In the genomic region with DNA sequence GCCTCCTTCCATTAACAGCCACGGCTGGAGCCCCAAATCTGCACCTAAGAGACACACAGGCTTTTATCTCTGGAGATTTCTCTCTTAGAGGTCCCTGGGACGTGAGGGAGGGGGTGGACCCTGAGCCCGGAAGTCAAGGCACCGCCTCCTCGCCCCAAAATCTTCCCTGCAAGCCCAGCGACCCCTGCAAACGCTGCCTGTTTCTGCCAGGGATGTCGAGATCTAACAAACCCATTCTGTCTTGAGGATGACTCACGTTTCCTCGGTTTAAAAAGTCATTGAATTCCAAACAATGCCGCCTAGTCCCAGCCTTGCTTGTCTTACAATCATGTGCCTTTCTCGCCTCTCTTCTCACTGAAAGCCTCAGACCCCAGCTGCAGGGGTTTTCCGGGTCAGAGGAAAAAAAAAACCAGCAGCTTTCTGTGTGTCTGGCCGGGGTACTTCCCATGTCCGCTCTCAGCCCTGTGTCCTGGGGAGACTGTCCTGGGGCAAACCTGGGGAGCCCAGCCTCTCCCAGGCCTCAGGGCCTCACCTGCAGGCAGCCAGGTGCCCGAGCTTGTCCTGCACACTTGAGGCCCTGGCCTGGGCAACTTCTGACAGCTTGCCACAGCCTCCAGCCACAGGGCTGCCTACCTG, we compare ENCODE assay signal across 9 cellular contexts. TPM values are rescaled to one million over a fixed set of nuclear protein-coding genes. Genes with fewer than 3 reads are reported as not detected.
DNase-seq lines count a peak whose midpoint lies in the region; ATAC-seq and TF ChIP-seq lines count a peak whose summit lies in the region.
"Had no signal": no experiment of that assay in that cellular context is flagged by ENCODE, and none has a peak within 500 bp of the region (broad histone marks: within the 10 kb centered on the region; RNA-seq: fewer than 3 reads in every experiment).

No MANE protein-coding gene starts in this region.

- H3K27ac ChIP-seq in caudate nucleus (ENCODE audit: low read depth, low read length) (peak overlapping the region; percentile 93), left lung (peak overlapping the region; percentile 65 to 68)
- H3K27ac ChIP-seq: SK-N-MC had no signal

- no peaks in the 10 kb centered on the region for H3K27me3 ChIP-seq in GM06990 (replicated peaks; ENCODE audit: control insufficient read depth, insufficient read depth, low read length)
- H3K27me3 ChIP-seq in left lung, result no peaks in the 10 kb centered on the region

- peaks cover 0 to 16% of the 10 kb centered on the region in 2 donors for H3K4me1 ChIP-seq in left lung

- TF ChIP-seq CTCF in GM06990 (IDR thresholded peaks at IDR 0.05; ENCODE audit: insufficient read depth, low read length, poor library complexity, severe bottlenecking), result no peak
- TF ChIP-seq CTCF in left lung (IDR thresholded peaks at IDR 0.05), result no peak

- no peaks in the 10 kb centered on the region for H3K9me3 ChIP-seq in left lung

- intact Hi-C loops in left lung (cut with DNase I), result no loop called here

- H3K36me3 ChIP-seq in GM06990 (ENCODE audit: control insufficient read depth, insufficient read depth, low read length) (no peaks in the 10 kb centered on the region; the same call in 1 of the 2 replicates), left lung (peaks cover 0 to 27% of the 10 kb centered on the region in 2 donors)

- H3K4me3 ChIP-seq in GM06990 (replicated peaks; ENCODE audit: low read depth, low read length) (peak overlapping the region; percentile 44), left lung (no peak overlapping the region)
- H3K4me3 ChIP-seq: SK-N-MC had no signal

- ATAC-seq in left lung (no peak), HG02763 (IDR thresholded peaks at IDR 0.05; ENCODE audit: unreplicated experiment) (no peak)

- DNase-seq in GM06990 (ENCODE audit: extremely low read depth, insufficient read length) (peak; percentile 67), NCI-H226 (peak; percentile 35), caudate nucleus (lab: John Stamatoyannopoulos, UW) (peak in 48 of 61 donors; percentile 11 to 86 (median 67)), left lung (peak in 1 of 2 donors; percentile 31), superior temporal gyrus (ENCODE audit: extremely low spot score) (peak; percentile 91), GM19238 (ENCODE audit: insufficient read length, low spot score) (no peak), NCI-H2081 (lab: John Stamatoyannopoulos, UW) (no peak)

RNA-seq across cellular contexts. Expression of a gene that starts 15.4 kb away (rescaled TPM):
- 10 to 100 TPM; 51.4 to 69.3 TPM for total RNA-seq in left lung

RNA-seq across cellular contexts. Expression of a gene that starts 24.1 kb away (rescaled TPM):
- total RNA-seq in left lung, result 10 to 100 TPM; 50.6 to 70.6 TPM

Comparison
In these comparisons a context has a peak if more than half of its experiments do, and no peak if none do; other contexts are left out.
1. DNase-seq: peak in GM06990 (single experiment), NCI-H226 (single experiment), caudate nucleus (48 of 61) and superior temporal gyrus (single experiment); none in GM19238 (single experiment) and NCI-H2081 (0 of 2).